8 cellular contexts compared by ENCODE assay signal in genomic region chr10:102421645-102422585, GRCh38. TPM values are rescaled to one million over a fixed set of nuclear protein-coding genes. Genes with fewer than 3 reads are reported as not detected.
DNase-seq lines count a peak whose midpoint lies in the region; ATAC-seq, FAIRE-seq and TF ChIP-seq lines count a peak whose summit lies in the region.

No MANE protein-coding gene starts in this region.

- peak overlapping the region; percentile 86 to 90 for H3K27ac ChIP-seq in A549
- peak overlapping the region; percentile 88 to 96 for H3K27ac ChIP-seq in breast epithelium
- peak overlapping the region; percentile 90 to 91 for H3K27ac ChIP-seq in left lung
- peak overlapping the region; percentile 72 to 80 for H3K27ac ChIP-seq in thoracic aorta

- TF ChIP-seq CTCF in A549 (IDR thresholded peaks at IDR 0.05) = no peak
- no peak for TF ChIP-seq CTCF in breast epithelium (IDR thresholded peaks at IDR 0.05)
- TF ChIP-seq CTCF in left lung (IDR thresholded peaks at IDR 0.05) = no peak
- no peak for TF ChIP-seq CTCF in thoracic aorta (IDR thresholded peaks at IDR 0.05)

- H3K4me1 ChIP-seq in A549 = peaks cover 25% of the 10 kb centered on the region
- H3K4me1 ChIP-seq in breast epithelium = peaks cover 5 to 11% of the 10 kb centered on the region in 2 donors
- H3K4me1 ChIP-seq in left lung = peaks cover 17 to 39% of the 10 kb centered on the region in 2 donors
- peaks cover 21 to 33% of the 10 kb centered on the region in 2 donors for H3K4me1 ChIP-seq in thoracic aorta (ENCODE audit: control insufficient read depth in 1 of 2, low read depth in 2 of 2)

- H3K4me3 ChIP-seq in A549 (peak overlapping the region; percentile 57), MG63 (peak overlapping the region; percentile 69), breast epithelium (peak overlapping the region; percentile 83 to 94 (median 90)), left lung (peak overlapping the region; percentile 72 to 98), thoracic aorta (peak overlapping the region; percentile 99)

- no peak for TF ChIP-seq EP300 in A549 (IDR thresholded peaks at IDR 0.05)

- TF ChIP-seq POLR2A in A549 (IDR thresholded peaks at IDR 0.05; ENCODE audit: low read length) (no peak), breast epithelium (IDR thresholded peaks at IDR 0.05) (no peak)

- TF ChIP-seq RAD21 in A549 (conservative IDR thresholded peaks at IDR 0.05 in 1 of 2, IDR thresholded peaks at IDR 0.05 in 1 of 2) = no peak

- POLR2A ChIA-PET in A549 (lab: Yijun Ruan, JAX) = interaction anchor here (1.0 to 2.0 kb wide), 6 partner anchors 10 to 270 kb away, joined by 3 to 15 read pairs (median 5); partner anchors contain the start of genes CUEDC2 and NOLC1

- H3K36me3 ChIP-seq in MG63 (peaks cover 5% of the 10 kb centered on the region), breast epithelium (no peaks in the 10 kb centered on the region), left lung (peaks cover 0 to 21% of the 10 kb centered on the region in 2 donors), thoracic aorta (peaks cover 16% of the 10 kb centered on the region)

- ATAC-seq in A549 (peak; percentile 2 to 9; a peak in 3 of 6 replicates), GM19035 (IDR thresholded peaks at IDR 0.05; ENCODE audit: unreplicated experiment) (peak; percentile 2), left lung (peak; percentile 62), thoracic aorta (ENCODE audit: insufficient number of reproducible peaks, low FRiP score, low read depth) (no peak)

- intact Hi-C loops in breast epithelium (cut with DNase I; ENCODE audit: low total_unique reads) (no loop called here), left lung (cut with DNase I) (no loop called here)

- DNase-seq in A549 (ENCODE audit: low read depth in 1 of 2, low spot score in 1 of 2) (no peak), MG63 (peak; percentile 30), breast epithelium (ENCODE audit: low spot score in 2 of 2) (no peak), left lung (peak; percentile 73 to 88), thoracic aorta (ENCODE audit: low spot score) (no peak), cerebellar nuclear complex (lab: John Stamatoyannopoulos, UW) (no peak), NCI-H1436 treated with DMSO at 0.1 percent for 48 hours (lab: John Stamatoyannopoulos, UW) (no peak)

- CTCF ChIA-PET in A549 (lab: Yijun Ruan, JAX) = interaction anchor here (0.6 to 17.4 kb wide), 36 partner anchors 10 to 282 kb away, joined by 3 to 337 read pairs (median 6); partner anchors contain the start of genes C10orf95, CUEDC2 and NFKB2

- H3K9me3 ChIP-seq in A549 (no peaks in the 10 kb centered on the region), MG63 (no peaks in the 10 kb centered on the region), breast epithelium (no peaks in the 10 kb centered on the region), left lung (no peaks in the 10 kb centered on the region), thoracic aorta (no peaks in the 10 kb centered on the region)

- H3K27me3 ChIP-seq in MG63 = peaks cover 4% of the 10 kb centered on the region
- H3K27me3 ChIP-seq in breast epithelium = peaks cover 0 to 20% of the 10 kb centered on the region in 2 donors
- H3K27me3 ChIP-seq in left lung = peaks cover 0 to 29% of the 10 kb centered on the region in 2 donors
- H3K27me3 ChIP-seq in thoracic aorta (replicated peaks; ENCODE audit: insufficient read depth) = no peaks in the 10 kb centered on the region

- FAIRE-seq in A549 (lab: Jason Lieb, UNC) = no peak

- 28% methylated on average over 15 of the region's 69 CpGs for WGBS in A549 (ENCODE audit: missing lambda C conversion rate)

- peak overlapping the region; percentile 97 for H3K4me2 ChIP-seq in A549

TF ChIP-seq in A549, 52 proteins besides CTCF, POLR2A, EP300 and RAD21:
- TF ChIP-seq POLR2AphosphoS2 (conservative IDR thresholded peaks at IDR 0.05; ENCODE audit: low read length) (no peak), MAZ (IDR thresholded peaks at IDR 0.05; ENCODE audit: borderline replicate concordance, low read depth, low read length) (no peak), ELK1 (IDR thresholded peaks at IDR 0.05; ENCODE audit: low read depth, low read length) (no peak), BHLHE40 (IDR thresholded peaks at IDR 0.05; ENCODE audit: low read depth, low read length) (no peak), HOXA7 (CRISPR knock-in tag; IDR thresholded peaks at IDR 0.05) (no peak), CBX2 (IDR thresholded peaks at IDR 0.05; ENCODE audit: borderline replicate concordance, low read depth) (no peak), MAFK (IDR thresholded peaks at IDR 0.05; ENCODE audit: partially characterized antibody) (no peak), FOXS1 (CRISPR knock-in tag; IDR thresholded peaks at IDR 0.05) (no peak)
TF ChIP-seq in A549: peak in this region for 0.

RNA-seq across cellular contexts. Expression of gene FBXL15, which starts 1.3 kb away (rescaled TPM):
- polyA plus RNA-seq in A549 (2011; rRNA removed) (3.7 and 4.8 TPM in 2 replicates), A549 (2017; fragmentation: RNase III; extraction: RNeasy Plus Mini Kit Qiagen cat#74134 plus additional on column Dnase treatment) (8.7 to 10.4 TPM (median 9.4 TPM) in 3 replicates)
- 15.0 and 18.4 TPM in 2 replicates for polyA plus RNA-seq in A549 (2012; cell fraction: cytosol; rRNA removed)
- 29.5 and 44.2 TPM in 2 replicates for polyA plus RNA-seq in A549 (2012; cell fraction: nucleus; rRNA removed)
- 2.8 and 3.2 TPM in 2 replicates for polyA minus RNA-seq in A549 (2011; rRNA and poly(A)+ RNA removed)
- 10.7 and 11.2 TPM in 2 replicates for total RNA-seq in MG63 (2014; rRNA removed; shearing (Covaris generic); ENCODE audit: low replicate concordance)
- total RNA-seq in breast epithelium (10 to 100 TPM; 16.8 to 24.8 (median 21.0) TPM), left lung (10 to 100 TPM; 17.4 to 18.7 TPM), thoracic aorta (10 to 100 TPM; 19.8 to 24.0 TPM)

RNA-seq across cellular contexts. Expression of gene PSD, which starts 3.3 kb away (rescaled TPM):
- polyA plus RNA-seq in A549 (2011; rRNA removed) (0.14 and 0.19 TPM in 2 replicates), A549 (2017; fragmentation: RNase III; extraction: RNeasy Plus Mini Kit Qiagen cat#74134 plus additional on column Dnase treatment) (0.42 to 0.75 TPM (median 0.70 TPM) in 3 replicates)
- polyA plus RNA-seq in A549 (2012; cell fraction: cytosol; rRNA removed) = 0.28 and 0.54 TPM in 2 replicates
- 0.45 and 0.83 TPM in 2 replicates for polyA plus RNA-seq in A549 (2012; cell fraction: nucleus; rRNA removed)
- 0.15 and 0.66 TPM in 2 replicates for polyA minus RNA-seq in A549 (2011; rRNA and poly(A)+ RNA removed)
- total RNA-seq in MG63 (2014; rRNA removed; shearing (Covaris generic); ENCODE audit: low replicate concordance) = not detected in 2 replicates
- total RNA-seq in breast epithelium (10 to 100 TPM in 1 of 3 donors, 1 to 10 TPM in 1, under 1 TPM in 1; 0.96 to 13.4 (median 6.3) TPM), left lung (1 to 10 TPM; 1.4 to 5.4 TPM), thoracic aorta (under 1 TPM in 1 of 2 donors, not detected in 1; 0.21 TPM)

RNA-seq across cellular contexts. Expression of gene CUEDC2, which starts 10.5 kb away (rescaled TPM):
- 42.5 and 43.7 TPM in 2 replicates for polyA plus RNA-seq in A549 (2011; rRNA removed)
- polyA plus RNA-seq in A549 (2012; cell fraction: cytosol; rRNA removed) = 58.5 and 59.9 TPM in 2 replicates
- polyA plus RNA-seq in A549 (2012; cell fraction: nucleus; rRNA removed) = 74.7 and 75.8 TPM in 2 replicates
- 52.1 to 69.3 TPM (median 67.4 TPM) in 3 replicates for polyA plus RNA-seq in A549 (2017; fragmentation: RNase III; extraction: RNeasy Plus Mini Kit Qiagen cat#74134 plus additional on column Dnase treatment)
- polyA minus RNA-seq in A549 (2011; rRNA and poly(A)+ RNA removed) = 28.0 and 34.8 TPM in 2 replicates
- 92.1 and 151 TPM in 2 replicates for total RNA-seq in MG63 (2014; rRNA removed; shearing (Covaris generic); ENCODE audit: low replicate concordance)
- 10 to 100 TPM; 49.8 to 54.4 (median 50.3) TPM for total RNA-seq in breast epithelium
- 10 to 100 TPM; 47.0 to 48.2 TPM for total RNA-seq in left lung
- 10 to 100 TPM; 40.8 to 53.2 TPM for total RNA-seq in thoracic aorta

RNA-seq across cellular contexts. Expression of gene NFKB2, which starts 26.4 kb away (rescaled TPM):
- polyA plus RNA-seq in A549 (2011; rRNA removed) (20.5 and 27.6 TPM in 2 replicates), A549 (2017; fragmentation: RNase III; extraction: RNeasy Plus Mini Kit Qiagen cat#74134 plus additional on column Dnase treatment) (35.7 to 63.6 TPM (median 36.6 TPM) in 3 replicates)
- polyA plus RNA-seq in A549 (2012; cell fraction: cytosol; rRNA removed) = 61.3 and 70.0 TPM in 2 replicates
- polyA plus RNA-seq in A549 (2012; cell fraction: nucleus; rRNA removed) = 218 and 281 TPM in 2 replicates
- polyA minus RNA-seq in A549 (2011; rRNA and poly(A)+ RNA removed) = 16.0 and 17.9 TPM in 2 replicates
- total RNA-seq in MG63 (2014; rRNA removed; shearing (Covaris generic); ENCODE audit: low replicate concordance) = 15.8 and 22.7 TPM in 2 replicates
- total RNA-seq in breast epithelium (10 to 100 TPM; 11.0 to 21.0 (median 18.9) TPM), left lung (10 to 100 TPM; 37.0 to 50.2 TPM), thoracic aorta (10 to 100 TPM; 26.8 to 40.9 TPM)

RNA-seq across cellular contexts. Expression of gene C10orf95, which starts 29.4 kb away (rescaled TPM):
- polyA plus RNA-seq in A549 (2011; rRNA removed) (0.09 and 0.12 TPM in 2 replicates), A549 (2017; fragmentation: RNase III; extraction: RNeasy Plus Mini Kit Qiagen cat#74134 plus additional on column Dnase treatment) (0.07 to 0.13 TPM (median 0.07 TPM) in 3 replicates)
- polyA plus RNA-seq in A549 (2012; cell fraction: cytosol; rRNA removed) = 0.20 and 0.31 TPM in 2 replicates
- polyA plus RNA-seq in A549 (2012; cell fraction: nucleus; rRNA removed) = 0.13 and 0.16 TPM in 2 replicates
- polyA minus RNA-seq in A549 (2011; rRNA and poly(A)+ RNA removed) = 0.24 and 0.33 TPM in 2 replicates
- not detected in 2 replicates for total RNA-seq in MG63 (2014; rRNA removed; shearing (Covaris generic); ENCODE audit: low replicate concordance)
- total RNA-seq in breast epithelium (under 1 TPM in 2 of 3 donors, not detected in 1; 0.33 to 0.59 TPM), left lung (1 to 10 TPM; 5.6 to 7.3 TPM), thoracic aorta (not detected)

Comparison
In these comparisons a context has a peak if more than half of its experiments do, and no peak if none do; other contexts are left out.
1. DNase-seq: peak in MG63 (single experiment) and left lung (2 of 2); none in A549 (0 of 2), breast epithelium (0 of 2), thoracic aorta (single experiment), cerebellar nuclear complex (0 of 2) and NCI-H1436 treated with DMSO at 0.1 percent for 48 hours (single experiment).
2. Peak in every context shown above with its lines, with median percentiles within 50 percentile points of each other: H3K27ac ChIP-seq and H3K4me3 ChIP-seq.